Comparison of ENCODE assay signal across 24 cellular contexts in genomic region chr5:59458321-59458720, GRCh38.
DNase-seq lines count a peak whose midpoint lies in the region; ATAC-seq, FAIRE-seq and TF ChIP-seq lines count a peak whose summit lies in the region.
"Had no signal": no experiment of that assay in that cellular context is flagged by ENCODE, and none has a peak within 500 bp of the region (broad histone marks: within the 10 kb centered on the region; RNA-seq: fewer than 3 reads in every experiment).

No MANE protein-coding gene starts in this region.

- H3K27me3 ChIP-seq in hepatocyte (no peaks in the 10 kb centered on the region), neural progenitor cell (no peaks in the 10 kb centered on the region), colonic mucosa (no peaks in the 10 kb centered on the region)
- H3K27me3 ChIP-seq: BLaER1 had no signal

- H4K20me1 ChIP-seq in hepatocyte (ENCODE audit: insufficient read depth, poor library complexity, severe bottlenecking), result no peaks in the 10 kb centered on the region
- H4K20me1 ChIP-seq in neural progenitor cell (ENCODE audit: low read depth), result no peaks in the 10 kb centered on the region
- H4K20me1 ChIP-seq: BLaER1 had no signal

- peak; percentile 51 for FAIRE-seq in D721Med (lab: Jason Lieb, UNC)
- FAIRE-seq: GM12878, GM19239, H54 had no signal

- H3K27me3 Mint-ChIP-seq in neural progenitor cell (ENCODE audit: insufficient read depth, low read depth) (no peaks in the 10 kb centered on the region), glutamatergic neuron (ENCODE audit: unreplicated experiment) (no peaks in the 10 kb centered on the region)
- H3K27me3 Mint-ChIP-seq: B cell had no signal

- H3K9me3 Mint-ChIP-seq in neural progenitor cell (peaks cover 14% of the 10 kb centered on the region), glutamatergic neuron (ENCODE audit: unreplicated experiment) (peaks cover 2% of the 10 kb centered on the region)
- H3K9me3 Mint-ChIP-seq: CD8-positive, alpha-beta T cell had no signal

- no peaks in the 10 kb centered on the region for H3K4me1 Mint-ChIP-seq in neural progenitor cell
- peaks cover 4% of the 10 kb centered on the region for H3K4me1 Mint-ChIP-seq in glutamatergic neuron (ENCODE audit: low read depth, unreplicated experiment)
- H3K4me1 Mint-ChIP-seq: B cell; CD4-positive, CD25-positive, alpha-beta regulatory T cell had no signal

- DNase-seq in D721Med (ENCODE audit: insufficient read length, low spot score) (no peak), hepatocyte (ENCODE audit: low spot score) (no peak), left lobe of liver (ENCODE audit: low spot score) (no peak), neural progenitor cell (ENCODE audit: low spot score) (no peak), colonic mucosa (no peak), SKM-1 (lab: John Stamatoyannopoulos, UW; ENCODE audit: unreplicated experiment) (no peak), glutamatergic neuron (no peak)
- DNase-seq: Caco-2; CD4-positive, CD25-positive, alpha-beta regulatory T cell; CD8-positive, alpha-beta T cell; DMS 273 treated with DMSO at 0.1 percent for 48 hours; DMS79; EL; GDM1; GOT3; HFFc6 had no signal

- no peak overlapping the region for H3K27ac ChIP-seq in hepatocyte
- no peak overlapping the region for H3K27ac ChIP-seq in neural progenitor cell
- no peak overlapping the region for H3K27ac ChIP-seq in colonic mucosa
- H3K27ac ChIP-seq: BLaER1, C4-2B had no signal

- H3K79me2 ChIP-seq in hepatocyte (no peaks in the 10 kb centered on the region), neural progenitor cell (ENCODE audit: low read depth) (no peaks in the 10 kb centered on the region)

- H3K4me3 Mint-ChIP-seq in neural progenitor cell, result no peak overlapping the region
- H3K4me3 Mint-ChIP-seq in glutamatergic neuron (ENCODE audit: unreplicated experiment), result no peak overlapping the region
- H3K4me3 Mint-ChIP-seq: B cell; CD4-positive, CD25-positive, alpha-beta regulatory T cell; CD8-positive, alpha-beta T cell; HFFc6 had no signal

- H2AFZ ChIP-seq in hepatocyte, result no peak overlapping the region
- peak overlapping the region; percentile 82 for H2AFZ ChIP-seq in neural progenitor cell (replicated peaks)

- H3K4me1 ChIP-seq in hepatocyte (ENCODE audit: insufficient read depth) (peaks cover 6% of the 10 kb centered on the region), neural progenitor cell (no peaks in the 10 kb centered on the region), colonic mucosa (no peaks in the 10 kb centered on the region)
- H3K4me1 ChIP-seq: BLaER1, HAP-1 had no signal

- TF ChIP-seq CTCF in D721Med (IDR thresholded peaks at IDR 0.05; ENCODE audit: insufficient read depth, missing control alignments), result no peak
- no peak for TF ChIP-seq CTCF in hepatocyte (IDR thresholded peaks at IDR 0.05; ENCODE audit: poor library complexity)
- TF ChIP-seq CTCF in neural progenitor cell (IDR thresholded peaks at IDR 0.05), result no peak
- no peak for TF ChIP-seq CTCF in colonic mucosa (IDR thresholded peaks at IDR 0.05)
- TF ChIP-seq CTCF in glutamatergic neuron (IDR thresholded peaks at IDR 0.05; ENCODE audit: partially characterized antibody, unreplicated experiment), result no peak

- intact Hi-C loops in colonic mucosa (cut with DNase I), result no loop called here

- H3K9me2 ChIP-seq in hepatocyte (replicated peaks; ENCODE audit: insufficient read depth), result no peaks in the 10 kb centered on the region

- H3K4me2 ChIP-seq in hepatocyte (peak overlapping the region; percentile 64), neural progenitor cell (no peak overlapping the region)
- H3K4me2 ChIP-seq: BLaER1 had no signal

- 55% methylated on average over 4 of the region's 4 CpGs for WGBS in hepatocyte (ENCODE audit: low lambda C conversion rate, missing lambda C conversion rate)

- no peaks in the 10 kb centered on the region for H3F3A ChIP-seq in neural progenitor cell (ENCODE audit: low read depth)

- no peak overlapping the region for H3K4me3 ChIP-seq in hepatocyte
- H3K4me3 ChIP-seq in neural progenitor cell, result no peak overlapping the region
- no peak overlapping the region for H3K4me3 ChIP-seq in colonic mucosa
- H3K4me3 ChIP-seq: BLaER1, GM12878, HAP-1 had no signal

- H3K9me3 ChIP-seq in hepatocyte (ENCODE audit: low read depth), result no peaks in the 10 kb centered on the region
- no peaks in the 10 kb centered on the region for H3K9me3 ChIP-seq in neural progenitor cell (ENCODE audit: low read depth)
- no peaks in the 10 kb centered on the region for H3K9me3 ChIP-seq in colonic mucosa
- H3K9me3 ChIP-seq: HAP-1 had no signal

- no peaks in the 10 kb centered on the region for H3K36me3 ChIP-seq in hepatocyte (replicated peaks; ENCODE audit: insufficient read depth, low read depth)
- H3K36me3 ChIP-seq in neural progenitor cell, result no peaks in the 10 kb centered on the region
- H3K36me3 ChIP-seq in colonic mucosa, result no peaks in the 10 kb centered on the region
- H3K36me3 ChIP-seq: BLaER1, HAP-1 had no signal

- ATAC-seq in left lobe of liver (peak; percentile 43), HG02623 (IDR thresholded peaks at IDR 0.05; ENCODE audit: unreplicated experiment) (no peak)
- ATAC-seq: CD8-positive, alpha-beta T cell; GM12878 had no signal

- H3K36me3 Mint-ChIP-seq in neural progenitor cell (peaks cover 3% of the 10 kb centered on the region), glutamatergic neuron (ENCODE audit: unreplicated experiment) (peaks cover 7% of the 10 kb centered on the region)
- H3K36me3 Mint-ChIP-seq: CD4-positive, CD25-positive, alpha-beta regulatory T cell; CD8-positive, alpha-beta T cell had no signal

- H3K9ac ChIP-seq in neural progenitor cell, result no peak overlapping the region
- H3K9ac ChIP-seq in colonic mucosa (ENCODE audit: low read depth in 2 of 2, low read length in 2 of 2), result no peak overlapping the region
- H3K9ac ChIP-seq: BLaER1 had no signal

- no peak overlapping the region for H3K27ac Mint-ChIP-seq in neural progenitor cell
- no peak overlapping the region for H3K27ac Mint-ChIP-seq in glutamatergic neuron (ENCODE audit: unreplicated experiment)
- H3K27ac Mint-ChIP-seq: B cell; CD4-positive, CD25-positive, alpha-beta regulatory T cell; CD8-positive, alpha-beta T cell; HFFc6 had no signal
